ENCODE assay signal across 8 cellular contexts in genomic region chr20:48826883-48827771, GRCh38. TPM values are rescaled to one million over a fixed set of nuclear protein-coding genes. Genes with fewer than 3 reads are reported as not detected.
DNase-seq lines count a peak whose midpoint lies in the region; ATAC-seq and TF ChIP-seq lines count a peak whose summit lies in the region.

No MANE protein-coding gene starts in this region.

- H3K9ac ChIP-seq in Loucy (ENCODE audit: low read depth, low read length, poor library complexity, severe bottlenecking), result peak overlapping the region; percentile 84

- H3K27ac Mint-ChIP-seq in activated T-helper 17 cell treated with anti-CD3 and anti-CD28 coated beads, Interleukin-2, amount 50 U/mL, for 72 hours, result peak overlapping the region; percentile 94

- H3K36me3 Mint-ChIP-seq in activated T-helper 17 cell treated with anti-CD3 and anti-CD28 coated beads, Interleukin-2, amount 50 U/mL, for 72 hours (ENCODE audit: low read depth), result peaks cover 58% of the 10 kb centered on the region

- H2AFZ ChIP-seq in Loucy (ENCODE audit: low read length), result peak overlapping the region; percentile 87

- no peaks in the 10 kb centered on the region for H3K9me3 Mint-ChIP-seq in activated T-helper 17 cell treated with anti-CD3 and anti-CD28 coated beads, Interleukin-2, amount 50 U/mL, for 72 hours

- intact Hi-C loops in right cardiac atrium (cut with DNase I), result loop anchor here in 1 of 4 donors (10.0 kb wide), 1 partner anchor 78 kb away; no protein-coding TSS in a partner anchor
- intact Hi-C loops in sciatic nerve (cut with DNase I), result no loop called here

- TF ChIP-seq CTCF in Loucy (conservative IDR thresholded peaks at IDR 0.05; ENCODE audit: low read length), result no peak; the same call in 1 of the 2 replicates

- peaks cover 25% of the 10 kb centered on the region for H3K4me1 Mint-ChIP-seq in activated T-helper 17 cell treated with anti-CD3 and anti-CD28 coated beads, Interleukin-2, amount 50 U/mL, for 72 hours

- H3K4me1 ChIP-seq in Loucy (ENCODE audit: insufficient read depth, low read length, poor library complexity, severe bottlenecking) (peaks cover 47% of the 10 kb centered on the region), right cardiac atrium (ENCODE audit: control insufficient read depth, insufficient read depth, low read length) (peaks cover 6% of the 10 kb centered on the region)

- ATAC-seq in GM21423 (IDR thresholded peaks at IDR 0.05; ENCODE audit: unreplicated experiment), result peak; percentile 11
- peak; percentile 6 for ATAC-seq in activated T-helper 17 cell treated with anti-CD3 and anti-CD28 coated beads, Interleukin-2, amount 50 U/mL, for 72 hours (replicated peaks)
- ATAC-seq in right cardiac atrium, result peak in 1 of 2 donors; percentile 21
- peak; percentile 21 for ATAC-seq in sciatic nerve

- H3K9me3 ChIP-seq in Loucy (ENCODE audit: insufficient read depth, low read depth, low read length) (no peaks in the 10 kb centered on the region), right cardiac atrium (ENCODE audit: control insufficient read depth, low read length) (no peaks in the 10 kb centered on the region)

- peak overlapping the region; percentile 62 for H3K4me2 ChIP-seq in Loucy (ENCODE audit: low read depth, low read length, poor library complexity, severe bottlenecking)

- H3K27me3 ChIP-seq in Loucy (ENCODE audit: insufficient read depth, low read length, poor library complexity, severe bottlenecking) (no peaks in the 10 kb centered on the region), right cardiac atrium (ENCODE audit: control insufficient read depth, insufficient read depth) (no peaks in the 10 kb centered on the region)

- H4K20me1 ChIP-seq in Loucy (ENCODE audit: insufficient read depth, low read length, poor library complexity, severe bottlenecking), result peaks cover 13% of the 10 kb centered on the region

- no peaks in the 10 kb centered on the region for H3K36me3 ChIP-seq in Loucy (ENCODE audit: insufficient read depth, low read length)

- no peaks in the 10 kb centered on the region for H3F3A ChIP-seq in Loucy (ENCODE audit: low read depth)

- peak; percentile 45 for DNase-seq in EL
- peak in 2 of 3 donors; percentile 63 to 70 for DNase-seq in right cardiac atrium
- peak; percentile 67 for DNase-seq in sciatic nerve (ENCODE audit: low spot score)
- DNase-seq in NOMO-1 treated with DMSO at 0.1 percent for 48 hours (lab: John Stamatoyannopoulos, UW; ENCODE audit: unreplicated experiment), result no peak
- DNase-seq in KG1 (lab: John Stamatoyannopoulos, UW), result no peak

- 4% methylated on average over 72 of the region's 72 CpGs for WGBS in right cardiac atrium

- H3K9me2 ChIP-seq in Loucy (replicated peaks; ENCODE audit: low read depth, low read length), result no peaks in the 10 kb centered on the region

- H3K4me3 ChIP-seq in Loucy (ENCODE audit: low read length, poor library complexity, severe bottlenecking) (peak overlapping the region; percentile 94), right cardiac atrium (ENCODE audit: low read length) (peak overlapping the region; percentile 61)

- peaks cover 54% of the 10 kb centered on the region for H3K79me2 ChIP-seq in Loucy (ENCODE audit: insufficient read depth, low read length)

- no peaks in the 10 kb centered on the region for H3K27me3 Mint-ChIP-seq in activated T-helper 17 cell treated with anti-CD3 and anti-CD28 coated beads, Interleukin-2, amount 50 U/mL, for 72 hours

- peak overlapping the region; percentile 39 for H3K27ac ChIP-seq in right cardiac atrium (ENCODE audit: low read length)

- H3K4me3 Mint-ChIP-seq in activated T-helper 17 cell treated with anti-CD3 and anti-CD28 coated beads, Interleukin-2, amount 50 U/mL, for 72 hours, result no peak overlapping the region

RNA-seq across cellular contexts. Expression of gene PREX1, which starts 0.7 kb away (rescaled TPM):
- total RNA-seq in activated T-helper 17 cell treated with anti-CD3 and anti-CD28 coated beads, Interleukin-2, amount 50 U/mL, for 72 hours, result 100 to 1,000 TPM in 1 of 2 donors, 10 to 100 TPM in 1; 96.1 to 111 TPM
- total RNA-seq in right cardiac atrium, result 10 to 100 TPM; 10.4 to 16.2 (median 14.7) TPM
- 9.0 TPM for polyA plus RNA-seq in right cardiac atrium
- 33.9 TPM for total RNA-seq in sciatic nerve

Comparison
In these comparisons a context has a peak if more than half of its experiments do, and no peak if none do; other contexts are left out.
1. DNase-seq: peak in EL (single experiment), right cardiac atrium (2 of 3) and sciatic nerve (single experiment); none in NOMO-1 treated with DMSO at 0.1 percent for 48 hours (single experiment) and KG1 (single experiment).